Comparison of ENCODE assay signal across 1 cellular context in the genomic region with DNA sequence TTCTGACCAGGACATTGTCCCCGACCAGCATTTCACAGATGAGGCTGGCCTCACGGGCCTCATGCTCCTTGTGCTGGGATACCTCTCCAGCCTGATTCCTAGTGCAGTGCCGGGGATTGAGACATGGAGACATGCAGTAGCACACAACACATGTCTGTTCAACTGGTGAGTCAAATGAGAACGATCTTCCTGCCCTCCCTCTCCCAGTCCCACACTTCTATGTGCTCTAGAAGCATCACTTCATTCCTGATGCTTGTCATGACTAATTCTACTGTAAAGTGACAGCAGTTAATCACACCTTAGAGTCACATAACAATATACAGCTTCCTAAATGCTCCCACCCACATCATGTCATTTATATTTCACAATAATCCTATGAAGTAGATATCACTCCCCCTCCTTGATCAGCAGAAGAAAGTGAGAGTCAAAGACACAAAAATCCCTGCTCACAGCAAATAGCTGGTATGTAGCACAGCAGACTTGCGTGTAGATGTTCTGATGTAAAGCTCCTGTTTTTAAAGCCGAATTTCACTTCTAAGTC.
TF ChIP-seq lines count a peak whose summit lies in the region.

No MANE protein-coding gene starts in this region.

TF ChIP-seq in neural cell, 6 proteins besides CTCF, POLR2A, EP300 and RAD21 (continued from another document):
- TF ChIP-seq, protein P1, sequence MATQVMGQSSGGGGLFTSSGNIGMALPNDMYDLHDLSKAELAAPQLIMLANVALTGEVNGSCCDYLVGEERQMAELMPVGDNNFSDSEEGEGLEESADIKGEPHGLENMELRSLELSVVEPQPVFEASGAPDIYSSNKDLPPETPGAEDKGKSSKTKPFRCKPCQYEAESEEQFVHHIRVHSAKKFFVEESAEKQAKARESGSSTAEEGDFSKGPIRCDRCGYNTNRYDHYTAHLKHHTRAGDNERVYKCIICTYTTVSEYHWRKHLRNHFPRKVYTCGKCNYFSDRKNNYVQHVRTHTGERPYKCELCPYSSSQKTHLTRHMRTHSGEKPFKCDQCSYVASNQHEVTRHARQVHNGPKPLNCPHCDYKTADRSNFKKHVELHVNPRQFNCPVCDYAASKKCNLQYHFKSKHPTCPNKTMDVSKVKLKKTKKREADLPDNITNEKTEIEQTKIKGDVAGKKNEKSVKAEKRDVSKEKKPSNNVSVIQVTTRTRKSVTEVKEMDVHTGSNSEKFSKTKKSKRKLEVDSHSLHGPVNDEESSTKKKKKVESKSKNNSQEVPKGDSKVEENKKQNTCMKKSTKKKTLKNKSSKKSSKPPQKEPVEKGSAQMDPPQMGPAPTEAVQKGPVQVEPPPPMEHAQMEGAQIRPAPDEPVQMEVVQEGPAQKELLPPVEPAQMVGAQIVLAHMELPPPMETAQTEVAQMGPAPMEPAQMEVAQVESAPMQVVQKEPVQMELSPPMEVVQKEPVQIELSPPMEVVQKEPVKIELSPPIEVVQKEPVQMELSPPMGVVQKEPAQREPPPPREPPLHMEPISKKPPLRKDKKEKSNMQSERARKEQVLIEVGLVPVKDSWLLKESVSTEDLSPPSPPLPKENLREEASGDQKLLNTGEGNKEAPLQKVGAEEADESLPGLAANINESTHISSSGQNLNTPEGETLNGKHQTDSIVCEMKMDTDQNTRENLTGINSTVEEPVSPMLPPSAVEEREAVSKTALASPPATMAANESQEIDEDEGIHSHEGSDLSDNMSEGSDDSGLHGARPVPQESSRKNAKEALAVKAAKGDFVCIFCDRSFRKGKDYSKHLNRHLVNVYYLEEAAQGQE (IDR thresholded peaks at IDR 0.05; ENCODE audit: borderline replicate concordance), result no peak
